ENCODE assay signal across 1 cellular context in the genomic region with DNA sequence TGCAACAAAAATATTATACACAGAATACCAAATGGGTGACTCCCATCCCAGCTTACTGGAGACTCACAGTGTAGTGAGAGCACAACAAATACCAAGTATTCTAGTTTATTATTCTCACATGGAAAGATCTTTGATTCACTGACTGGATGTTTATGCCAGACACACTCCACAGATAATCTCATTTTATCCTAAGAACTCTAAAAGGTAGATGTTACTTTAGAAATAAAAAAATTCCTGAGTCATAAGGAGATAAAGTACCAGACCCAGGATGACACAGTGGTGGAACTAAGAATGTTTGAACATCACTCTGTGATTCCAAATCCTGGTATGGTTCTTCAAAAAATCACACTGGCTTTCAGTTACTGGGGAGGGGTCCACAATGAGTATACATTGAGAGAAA.
TF ChIP-seq lines count a peak whose summit lies in the region.

No MANE protein-coding gene starts in this region.

TF ChIP-seq in IMR-90, 13 proteins besides CTCF, POLR2A, EP300 and RAD21 (continued from another document):
- TF ChIP-seq, protein P1, sequence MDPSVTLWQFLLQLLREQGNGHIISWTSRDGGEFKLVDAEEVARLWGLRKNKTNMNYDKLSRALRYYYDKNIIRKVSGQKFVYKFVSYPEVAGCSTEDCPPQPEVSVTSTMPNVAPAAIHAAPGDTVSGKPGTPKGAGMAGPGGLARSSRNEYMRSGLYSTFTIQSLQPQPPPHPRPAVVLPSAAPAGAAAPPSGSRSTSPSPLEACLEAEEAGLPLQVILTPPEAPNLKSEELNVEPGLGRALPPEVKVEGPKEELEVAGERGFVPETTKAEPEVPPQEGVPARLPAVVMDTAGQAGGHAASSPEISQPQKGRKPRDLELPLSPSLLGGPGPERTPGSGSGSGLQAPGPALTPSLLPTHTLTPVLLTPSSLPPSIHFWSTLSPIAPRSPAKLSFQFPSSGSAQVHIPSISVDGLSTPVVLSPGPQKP (IDR thresholded peaks at IDR 0.05; ENCODE audit: borderline replicate concordance, low read depth, low read length) = no peak
